ENCODE assay signal across 1 cellular context in genomic region chr6:159094444-159095252, GRCh38.
TF ChIP-seq lines count a peak whose summit lies in the region.

No MANE protein-coding gene starts in this region.

TF ChIP-seq in H1, 55 proteins besides CTCF, POLR2A, EP300 and RAD21 (continued from another document):
- no peak for TF ChIP-seq KDM1A (IDR thresholded peaks at IDR 0.05; ENCODE audit: borderline replicate concordance, low read length)
- no peak for TF ChIP-seq SP1 (IDR thresholded peaks at IDR 0.05; ENCODE audit: low read depth, low read length)
- TF ChIP-seq SRF (IDR thresholded peaks at IDR 0.05; ENCODE audit: low read depth, low read length): no peak
- no peak for TF ChIP-seq CBX8 (IDR thresholded peaks at IDR 0.05; ENCODE audit: borderline replicate concordance, low read depth, low read length)
